Comparison of ENCODE assay signal across 18 cellular contexts in genomic region chr7:50808282-50808888, GRCh38. TPM values are rescaled to one million over a fixed set of nuclear protein-coding genes. Genes with fewer than 3 reads are reported as not detected.
DNase-seq lines count a peak whose midpoint lies in the region; ATAC-seq and TF ChIP-seq lines count a peak whose summit lies in the region.
"Had no signal": no experiment of that assay in that cellular context is flagged by ENCODE, and none has a peak within 500 bp of the region (broad histone marks: within the 10 kb centered on the region; RNA-seq: fewer than 3 reads in every experiment).

No MANE protein-coding gene starts in this region.

- H3K9me2 ChIP-seq in OCI-LY7 (ENCODE audit: insufficient read depth, low read length): no peaks in the 10 kb centered on the region

- in situ Hi-C loops in IMR-90 (cut with MboI; ENCODE audit: low sequenced_read_pairs): no loop called here

- no peak for TF ChIP-seq POLR2A in IMR-90 (IDR thresholded peaks at IDR 0.05; ENCODE audit: low read depth, low read length)

- no peak for TF ChIP-seq RAD21 in IMR-90 (IDR thresholded peaks at IDR 0.05; ENCODE audit: low read length)

- no peaks in the 10 kb centered on the region for H3K9me3 Mint-ChIP-seq in activated T-helper 1 cell treated with anti-CD3 and anti-CD28 coated beads, Interleukin-12 subunit alpha, Interleukin-12 subunit beta, Interleukin-2, Interleukin-4 antibody, amounts not matched to agents 30 ng/mL and 10 ng/mL and 1 ng/mL, durations not matched to agents 14 hours and 24 hours and 36 hours
- H3K9me3 Mint-ChIP-seq: CD4-positive, alpha-beta T cell had no signal

- H3K27ac ChIP-seq in IMR-90 (ENCODE audit: insufficient read depth, low read length): no peak overlapping the region
- H3K27ac ChIP-seq in OCI-LY7 (ENCODE audit: low read depth, low read length, poor library complexity, severe bottlenecking): no peak overlapping the region
- H3K27ac ChIP-seq: 22Rv1, A549, C4-2B had no signal

- H2AK5ac ChIP-seq in IMR-90 (ENCODE audit: low read depth, low read length): no peak overlapping the region

- 88% methylated on average over 11 of the region's 14 CpGs; no CpG with 5 or more reads in 1 of the 2 experiments for WGBS in IMR-90 (ENCODE audit: extremely low coverage in 2 of 2, insufficient read length in 1 of 2), 2 experiments

- no peak for ATAC-seq in IMR-90 (ENCODE audit: low read depth)
- ATAC-seq: A549 had no signal

- peak overlapping the region; percentile 1 for H2AK9ac ChIP-seq in IMR-90 (replicated peaks; ENCODE audit: low read depth, low read length, poor library complexity)

- H3K4me1 Mint-ChIP-seq in activated T-helper 1 cell treated with anti-CD3 and anti-CD28 coated beads, Interleukin-12 subunit alpha, Interleukin-12 subunit beta, Interleukin-2, Interleukin-4 antibody, amounts not matched to agents 30 ng/mL and 10 ng/mL and 1 ng/mL, durations not matched to agents 14 hours and 24 hours and 36 hours (ENCODE audit: low read depth): no peaks in the 10 kb centered on the region

- POLR2A ChIA-PET in IMR-90 (lab: Charles Lee; ENCODE audit: unreplicated experiment): no interaction called here
- POLR2A ChIA-PET in OCI-LY7 (lab: Charles Lee): no interaction called here

- H2BK20ac ChIP-seq in IMR-90 (ENCODE audit: low read depth, low read length): no peak overlapping the region

- no peaks in the 10 kb centered on the region for H4K20me1 ChIP-seq in IMR-90 (ENCODE audit: insufficient read depth, low read length)
- H4K20me1 ChIP-seq in OCI-LY7 (ENCODE audit: insufficient read depth, low read length): no peaks in the 10 kb centered on the region

- H2BK120ac ChIP-seq in IMR-90 (ENCODE audit: low read depth, low read length): no peak overlapping the region

- dilution Hi-C loops in IMR-90 (cut with HindIII; ENCODE audit: low sequenced_read_pairs, unreplicated experiment): no loop called here

- TF ChIP-seq CTCF in IMR-90 (conservative IDR thresholded peaks at IDR 0.05; ENCODE audit: low read depth, low read length): no peak
- TF ChIP-seq CTCF in epithelial cell of esophagus (IDR thresholded peaks at IDR 0.05; ENCODE audit: insufficient read depth, low read depth, low read length, missing control alignments): no peak
- TF ChIP-seq CTCF in OCI-LY7 (conservative IDR thresholded peaks at IDR 0.05; ENCODE audit: low read length): no peak

- H3K9me1 ChIP-seq in IMR-90 (ENCODE audit: insufficient read depth, low read length): no peaks in the 10 kb centered on the region; the same call in 1 of the 2 replicates

- no peak overlapping the region for H3K18ac ChIP-seq in IMR-90 (ENCODE audit: low read depth, low read length)

- peaks cover 43% of the 10 kb centered on the region for H3K27me3 ChIP-seq in IMR-90 (ENCODE audit: control insufficient read depth, insufficient read depth, low read length)

- H2AFZ ChIP-seq in IMR-90 (replicated peaks; ENCODE audit: low read length, poor library complexity) (no peak overlapping the region), OCI-LY7 (ENCODE audit: low read length) (no peak overlapping the region)

- no peak overlapping the region for H3K14ac ChIP-seq in IMR-90 (replicated peaks; ENCODE audit: low read depth, low read length)

- CTCF ChIA-PET in IMR-90 (lab: Yijun Ruan, JAX) (no interaction called here), OCI-LY7 (lab: Charles Lee; ENCODE audit: unreplicated experiment) (no interaction called here)

- H4K5ac ChIP-seq in IMR-90 (ENCODE audit: low read depth, low read length): no peak overlapping the region

- H4K91ac ChIP-seq in IMR-90 (ENCODE audit: insufficient read depth, low read depth, low read length): no peak overlapping the region

- H3K23ac ChIP-seq in IMR-90 (ENCODE audit: low read depth, low read length): no peak overlapping the region

- peaks cover 10% of the 10 kb centered on the region for H3K27me3 Mint-ChIP-seq in activated T-helper 1 cell treated with anti-CD3 and anti-CD28 coated beads, Interleukin-12 subunit alpha, Interleukin-12 subunit beta, Interleukin-2, Interleukin-4 antibody, amounts not matched to agents 30 ng/mL and 10 ng/mL and 1 ng/mL, durations not matched to agents 14 hours and 24 hours and 36 hours (ENCODE audit: insufficient read depth)

- H3K9me3 ChIP-seq in IMR-90 (ENCODE audit: control insufficient read depth, insufficient read depth, low read length): no peaks in the 10 kb centered on the region
- H3K9me3 ChIP-seq in OCI-LY7 (ENCODE audit: low read length): no peaks in the 10 kb centered on the region
- H3K9me3 ChIP-seq: A549, Caco-2, HAP-1 had no signal

- no peak overlapping the region for H3K9ac ChIP-seq in IMR-90 (ENCODE audit: low read depth, low read length)

- H3K27ac Mint-ChIP-seq in activated T-helper 1 cell treated with anti-CD3 and anti-CD28 coated beads, Interleukin-12 subunit alpha, Interleukin-12 subunit beta, Interleukin-2, Interleukin-4 antibody, amounts not matched to agents 30 ng/mL and 10 ng/mL and 1 ng/mL, durations not matched to agents 14 hours and 24 hours and 36 hours: no peak overlapping the region
- H3K27ac Mint-ChIP-seq: CD4-positive, alpha-beta T cell had no signal

- no peaks in the 10 kb centered on the region for H3K79me2 ChIP-seq in OCI-LY7 (ENCODE audit: insufficient read depth, low read depth, low read length)

- H3K4me1 ChIP-seq in IMR-90 (ENCODE audit: control insufficient read depth, insufficient read depth, low read length): no peaks in the 10 kb centered on the region
- H3K4me1 ChIP-seq in OCI-LY7 (ENCODE audit: insufficient read depth, low read length, poor library complexity, severe bottlenecking): no peaks in the 10 kb centered on the region
- H3K4me1 ChIP-seq: HAP-1 had no signal

- no peak overlapping the region for H2BK5ac ChIP-seq in IMR-90 (ENCODE audit: low read depth, low read length, poor library complexity, severe bottlenecking)

- H2BK15ac ChIP-seq in IMR-90 (ENCODE audit: low read depth, low read length): no peak overlapping the region

- no TSS peak for BruUV-seq in IMR-90 (replicated peaks; lab: Mats Ljungman, UMichigan)
- BruUV-seq in OCI-LY7 (replicated peaks; lab: Mats Ljungman, UMichigan): no TSS peak

- no peak overlapping the region for H3K56ac ChIP-seq in IMR-90 (ENCODE audit: extremely low read depth, insufficient read depth, low read length)

- no peaks in the 10 kb centered on the region for H3K36me3 Mint-ChIP-seq in activated T-helper 1 cell treated with anti-CD3 and anti-CD28 coated beads, Interleukin-12 subunit alpha, Interleukin-12 subunit beta, Interleukin-2, Interleukin-4 antibody, amounts not matched to agents 30 ng/mL and 10 ng/mL and 1 ng/mL, durations not matched to agents 14 hours and 24 hours and 36 hours (ENCODE audit: low read depth)

- no peak overlapping the region for H3K4ac ChIP-seq in IMR-90 (ENCODE audit: low read depth, low read length)

- no peaks in the 10 kb centered on the region for H3K79me1 ChIP-seq in IMR-90 (ENCODE audit: low read depth in 1 of 2, low read length in 2 of 2)

- H3K4me3 ChIP-seq in IMR-90 (ENCODE audit: insufficient read depth, low read depth, low read length): no peak overlapping the region
- no peak overlapping the region for H3K4me3 ChIP-seq in epithelial cell of esophagus (ENCODE audit: low read length)
- no peak overlapping the region for H3K4me3 ChIP-seq in OCI-LY7 (ENCODE audit: low read depth, low read length, poor library complexity, severe bottlenecking)
- H3K4me3 ChIP-seq: A549, HAP-1, K562 had no signal

- H3K36me3 ChIP-seq in IMR-90 (ENCODE audit: control insufficient read depth, insufficient read depth, low read length): no peaks in the 10 kb centered on the region
- no peaks in the 10 kb centered on the region for H3K36me3 ChIP-seq in OCI-LY7 (ENCODE audit: insufficient read depth, low read length)
- H3K36me3 ChIP-seq: HAP-1 had no signal

- peak; percentile 30 for DNase-seq in DMS 273 (lab: John Stamatoyannopoulos, UW; ENCODE audit: unreplicated experiment)
- DNase-seq in DMS 273 treated with DMSO at 0.1 percent for 48 hours (lab: John Stamatoyannopoulos, UW): no peak
- DNase-seq in IMR-90: no peak
- peak; percentile 81 for DNase-seq in epithelial cell of esophagus (ENCODE audit: low read depth)
- no peak for DNase-seq in NCI-H1436 treated with DMSO at 0.1 percent for 48 hours (lab: John Stamatoyannopoulos, UW)
- DNase-seq in OCI-LY7 (ENCODE audit: low spot score): no peak
- DNase-seq in activated T-helper 1 cell treated with anti-CD3 and anti-CD28 coated beads, Interleukin-12 subunit alpha, Interleukin-12 subunit beta, Interleukin-2, Interleukin-4 antibody, amounts not matched to agents 30 ng/mL and 10 ng/mL and 1 ng/mL, durations not matched to agents 14 hours and 24 hours and 36 hours (ENCODE audit: low spot score): no peak
- DNase-seq: AML-193; Caco-2; CD4-positive, alpha-beta T cell; DMS79 treated with DMSO at 0.1 percent for 48 hours; GF-D8; GOT3 had no signal

- intact Hi-C loops in IMR-90 (cut with micrococcal nuclease) (no loop called here), OCI-LY7 (cut with micrococcal nuclease; ENCODE audit: unreplicated experiment) (no loop called here)
- intact Hi-C loops in activated T-helper 1 cell treated with anti-CD3 and anti-CD28 coated beads, Interleukin-12 subunit alpha, Interleukin-12 subunit beta, Interleukin-2, Interleukin-4 antibody, amounts not matched to agents 30 ng/mL and 10 ng/mL and 1 ng/mL, durations not matched to agents 14 hours and 24 hours and 36 hours (cut with micrococcal nuclease): no loop called here

- H3K4me2 ChIP-seq in IMR-90 (ENCODE audit: low read depth, low read length) (no peak overlapping the region), OCI-LY7 (ENCODE audit: low read length) (no peak overlapping the region)
- H3K4me2 ChIP-seq: A549 had no signal

- H3K4me3 Mint-ChIP-seq in activated T-helper 1 cell treated with anti-CD3 and anti-CD28 coated beads, Interleukin-12 subunit alpha, Interleukin-12 subunit beta, Interleukin-2, Interleukin-4 antibody, amounts not matched to agents 30 ng/mL and 10 ng/mL and 1 ng/mL, durations not matched to agents 14 hours and 24 hours and 36 hours: no peak overlapping the region
- H3K4me3 Mint-ChIP-seq: CD4-positive, alpha-beta T cell had no signal

- no peak overlapping the region for H4K8ac ChIP-seq in IMR-90 (ENCODE audit: low read depth in 2 of 2, low read length in 2 of 2)

TF ChIP-seq in IMR-90, 13 proteins besides CTCF, POLR2A, EP300 and RAD21 (continues in another document):
- TF ChIP-seq BHLHE40 (IDR thresholded peaks at IDR 0.05; ENCODE audit: low read depth, low read length): no peak
- no peak for TF ChIP-seq MAFK (IDR thresholded peaks at IDR 0.05; ENCODE audit: low read depth, low read length)
- no peak for TF ChIP-seq CEBPB (IDR thresholded peaks at IDR 0.05; ENCODE audit: low read depth, low read length)
- no peak for TF ChIP-seq RFX5 (IDR thresholded peaks at IDR 0.05; ENCODE audit: low read depth, low read length)

RNA-seq across cellular contexts. Expression of gene GRB10, which starts 25.7 kb away (rescaled TPM):
- total RNA-seq in IMR-90 (2012; rRNA removed) (11.7 and 15.1 TPM in 2 replicates), OCI-LY7 (2022) (not detected in 2 replicates)
- 5.1 and 6.3 TPM in 2 replicates for polyA plus RNA-seq in IMR-90 (2012; rRNA removed)
- polyA plus RNA-seq in IMR-90 (2012; cell fraction: cytosol; rRNA removed): 3.2 and 4.4 TPM in 2 replicates
- 9.7 and 18.9 TPM in 2 replicates for polyA plus RNA-seq in IMR-90 (2012; cell fraction: nucleus; rRNA removed; ENCODE audit: low replicate concordance)
- total RNA-seq in OCI-LY7 (2014; rRNA removed; shearing (Covaris generic)): not detected in 2 replicates
- 2.8 and 3.6 TPM in 2 replicates for total RNA-seq in activated T-helper 1 cell treated with anti-CD3 and anti-CD28 coated beads, Interleukin-12 subunit alpha, Interleukin-12 subunit beta, Interleukin-2, Interleukin-4 antibody, amounts not matched to agents 30 ng/mL and 10 ng/mL and 1 ng/mL, durations not matched to agents 14 hours and 24 hours and 36 hours

Comparison
In these comparisons a context has a peak if more than half of its experiments do, and no peak if none do; other contexts are left out.
1. DNase-seq: peak in DMS 273 (single experiment) and epithelial cell of esophagus (single experiment); none in DMS 273 treated with DMSO at 0.1 percent for 48 hours (single experiment), IMR-90 (single experiment), NCI-H1436 treated with DMSO at 0.1 percent for 48 hours (single experiment), OCI-LY7 (single experiment) and activated T-helper 1 cell treated with anti-CD3 and anti-CD28 coated beads, Interleukin-12 subunit alpha, Interleukin-12 subunit beta, Interleukin-2, Interleukin-4 antibody, amounts not matched to agents 30 ng/mL and 10 ng/mL and 1 ng/mL, durations not matched to agents 14 hours and 24 hours and 36 hours (single experiment).